ENCODE assay signal across 12 cellular contexts in genomic region chr1:208235356-208235982, GRCh38. TPM values are rescaled to one million over a fixed set of nuclear protein-coding genes. Genes with fewer than 3 reads are reported as not detected.
DNase-seq lines count a peak whose midpoint lies in the region; ATAC-seq and TF ChIP-seq lines count a peak whose summit lies in the region.
"Had no signal": no experiment of that assay in that cellular context is flagged by ENCODE, and none has a peak within 500 bp of the region (broad histone marks: within the 10 kb centered on the region; RNA-seq: fewer than 3 reads in every experiment).

No MANE protein-coding gene starts in this region.

- H3K4me3 ChIP-seq in mesodermal cell (ENCODE audit: extremely low read depth, insufficient read depth, low read length, poor library complexity, severe bottlenecking) (no peak overlapping the region), aorta (ENCODE audit: low read length in 2 of 2) (no peak overlapping the region)

- ATAC-seq in aorta (ENCODE audit: low FRiP score): no peak

- no peaks in the 10 kb centered on the region for H3K27me3 Mint-ChIP-seq in chondrocyte (ENCODE audit: low read depth)

- WGBS in mesodermal cell (ENCODE audit: insufficient coverage in 2 of 2), 2 experiments: 71% methylated on average over 4 of the region's 9 CpGs; no CpG with 5 or more reads in 1 of the 2 experiments
- WGBS in aorta, 2 donors: 66 to 75% methylated on average over 9 of the region's 9 CpGs

- peak overlapping the region; percentile 77 for H3K27ac ChIP-seq in mesodermal cell (ENCODE audit: low read depth, low read length, severe bottlenecking)
- peak overlapping the region; percentile 38 for H3K27ac ChIP-seq in temporal lobe (ENCODE audit: low read depth, low read length)
- H3K27ac ChIP-seq in aorta (ENCODE audit: low read depth in 1 of 2, low read length in 2 of 2): peak overlapping the region in 1 of 2 donors; percentile 29

- peaks cover 98% of the 10 kb centered on the region for H3K4me1 Mint-ChIP-seq in chondrocyte (ENCODE audit: low read depth)

- H3K27ac Mint-ChIP-seq in chondrocyte (ENCODE audit: unreplicated experiment): peak overlapping the region; percentile 93
- H3K27ac Mint-ChIP-seq: activated naive CD4-positive, alpha-beta T cell treated with anti-CD3 and anti-CD28 coated beads for 36 hours had no signal

- peaks cover 33% of the 10 kb centered on the region for H3K36me3 ChIP-seq in mesodermal cell (ENCODE audit: control insufficient read depth, insufficient read depth, low read length)
- H3K36me3 ChIP-seq in aorta (ENCODE audit: control insufficient read depth in 1 of 2, insufficient read depth in 2 of 2, low read length in 1 of 2): no peaks in the 10 kb centered on the region

- H3K9me3 ChIP-seq in mesodermal cell (ENCODE audit: control insufficient read depth, low read length) (no peaks in the 10 kb centered on the region), aorta (ENCODE audit: control insufficient read depth, low read length) (no peaks in the 10 kb centered on the region)

- no peaks in the 10 kb centered on the region for H3K27me3 ChIP-seq in aorta (ENCODE audit: control insufficient read depth in 1 of 2, insufficient read depth in 2 of 2, low read length in 1 of 2)

- peak overlapping the region; percentile 38 for H3K4me3 Mint-ChIP-seq in chondrocyte (ENCODE audit: unreplicated experiment)
- H3K4me3 Mint-ChIP-seq: activated naive CD4-positive, alpha-beta T cell treated with anti-CD3 and anti-CD28 coated beads for 36 hours had no signal

- H3K9me3 Mint-ChIP-seq in chondrocyte (ENCODE audit: low read depth): no peaks in the 10 kb centered on the region
- H3K9me3 Mint-ChIP-seq: activated naive CD4-positive, alpha-beta T cell treated with anti-CD3 and anti-CD28 coated beads for 36 hours had no signal

- DNase-seq in NCI-H82 (lab: John Stamatoyannopoulos, UW): peak; percentile 58
- no peak for DNase-seq in NCI-H82 treated with DMSO at 0.1 percent for 48 hours (lab: John Stamatoyannopoulos, UW; ENCODE audit: unreplicated experiment)
- DNase-seq in chondrocyte (ENCODE audit: low spot score): no peak
- DNase-seq in aorta: no peak
- DNase-seq in KBM-7: no peak
- no peak for DNase-seq in NCI-H2227 treated with DMSO at 0.1 percent for 48 hours (lab: John Stamatoyannopoulos, UW)
- DNase-seq: 8988T, NCI-H1436 treated with DMSO at 0.1 percent for 48 hours, occipital lobe had no signal

- intact Hi-C loops in aorta (cut with DNase I): loop anchor here (2.0 to 10.0 kb wide), 3 partner anchors 31 to 51 kb away; no protein-coding TSS in a partner anchor

- in situ Hi-C loops in KBM-7 (cut with MboI; ENCODE audit: low pct_unique_long_range_greater_than_20kb, low sequenced_read_pairs): loop anchor here (25.0 kb wide), 1 partner anchor 198 kb away; no protein-coding TSS in a partner anchor

- H3K4me1 ChIP-seq in mesodermal cell (ENCODE audit: control insufficient read depth, insufficient read depth, low read length, poor library complexity, severe bottlenecking) (peaks cover 81% of the 10 kb centered on the region), aorta (ENCODE audit: control insufficient read depth in 1 of 2, insufficient read depth in 2 of 2, low read length in 2 of 2) (peaks cover 3 to 7% of the 10 kb centered on the region in 2 donors)

- no peaks in the 10 kb centered on the region for H3K36me3 Mint-ChIP-seq in chondrocyte (ENCODE audit: low read depth)

- no peak for TF ChIP-seq CTCF in chondrocyte (IDR thresholded peaks at IDR 0.05)

RNA-seq across cellular contexts. Expression of gene PLXNA2, which starts 8.7 kb away (rescaled TPM):
- total RNA-seq in chondrocyte (22.0 to 37.9 TPM (median 24.9 TPM) in 3 replicates), temporal lobe (63.2 TPM), aorta (10 to 100 TPM; 33.3 to 37.3 TPM)
- 27.1 TPM for polyA plus RNA-seq in mesodermal cell (2013, experiment 1 of 2)
- 21.1 TPM for polyA plus RNA-seq in mesodermal cell (2013, experiment 2 of 2)
- 10 to 100 TPM in 1 of 2 donors, 1 to 10 TPM in 1; 2.9 to 26.7 TPM for polyA plus RNA-seq in aorta
